Comparison of ENCODE assay signal across 24 cellular contexts in genomic region chr12:40236357-40236850, GRCh38. TPM values are rescaled to one million over a fixed set of nuclear protein-coding genes. Genes with fewer than 3 reads are reported as not detected.
"Had no signal": no experiment of that assay in that cellular context is flagged by ENCODE, and none has a peak within 500 bp of the region (broad histone marks: within the 10 kb centered on the region; RNA-seq: fewer than 3 reads in every experiment).

No MANE protein-coding gene starts in this region.

- H3K36me3 ChIP-seq: SJCRH30, WERI-Rb-1 had no signal

- H3K27me3 ChIP-seq: SJCRH30 had no signal

- H3K4me1 ChIP-seq: SJCRH30 had no signal

- H3K9me3 Mint-ChIP-seq: activated CD4-positive, alpha-beta memory T cell treated with anti-CD3 and anti-CD28 coated beads, Interleukin-2, amount 10 ng/mL, durations not matched to agents 7 days and 5 days; activated naive CD4-positive, alpha-beta T cell treated with anti-CD3 and anti-CD28 coated beads, Interleukin-2, amount 10 ng/mL, durations not matched to agents 7 days and 5 days; activated naive CD8-positive, alpha-beta T cell treated with anti-CD3 and anti-CD28 coated beads for 36 hours; activated T-helper 2 cell treated with anti-CD3 and anti-CD28 coated beads, Interferon-gamma antibody, Interleukin-2, Interleukin-4, amounts not matched to agents 10 μg/mL and 5 μg/mL and 100 μg/mL, durations not matched to agents 14 hours and 24 hours and 36 hours had no signal

- H3K9ac ChIP-seq: SK-N-SH had no signal

- H3K4me3 ChIP-seq: SJCRH30 had no signal

- H3K4me2 ChIP-seq: SK-N-SH had no signal

- H3K27ac Mint-ChIP-seq: activated CD4-positive, alpha-beta memory T cell treated with anti-CD3 and anti-CD28 coated beads, Interleukin-2, amount 10 ng/mL, durations not matched to agents 7 days and 5 days; activated CD4-positive, alpha-beta T cell treated with anti-CD3 and anti-CD28 coated beads for 36 hours; activated naive CD4-positive, alpha-beta T cell treated with anti-CD3 and anti-CD28 coated beads, Interleukin-2, amount 10 ng/mL, durations not matched to agents 7 days and 5 days; activated naive CD8-positive, alpha-beta T cell treated with anti-CD3 and anti-CD28 coated beads for 36 hours; activated T-cell treated with anti-CD3 and anti-CD28 coated beads, Interleukin-2, amount 50 U/mL, for 72 hours; activated T-helper 2 cell treated with anti-CD3 and anti-CD28 coated beads, Interferon-gamma antibody, Interleukin-2, Interleukin-4, amounts not matched to agents 10 μg/mL and 5 μg/mL and 100 μg/mL, durations not matched to agents 14 hours and 24 hours and 36 hours had no signal

- H3K4me3 Mint-ChIP-seq: activated CD4-positive, alpha-beta memory T cell treated with anti-CD3 and anti-CD28 coated beads, Interleukin-2, amount 10 ng/mL, durations not matched to agents 7 days and 5 days; activated CD4-positive, alpha-beta T cell treated with anti-CD3 and anti-CD28 coated beads for 36 hours; activated naive CD4-positive, alpha-beta T cell treated with anti-CD3 and anti-CD28 coated beads, Interleukin-2, amount 10 ng/mL, durations not matched to agents 7 days and 5 days; activated naive CD8-positive, alpha-beta T cell treated with anti-CD3 and anti-CD28 coated beads for 36 hours; activated T-cell treated with anti-CD3 and anti-CD28 coated beads, Interleukin-2, amount 50 U/mL, for 72 hours had no signal

- ATAC-seq: activated CD4-positive, alpha-beta T cell treated with anti-CD3 and anti-CD28 coated beads for 36 hours; activated T-cell treated with anti-CD3 and anti-CD28 coated beads, Interleukin-2, amount 50 U/mL, for 72 hours; Panc1 had no signal

- H3K9me3 ChIP-seq: SJCRH30, SK-N-SH had no signal

- H3K4me1 Mint-ChIP-seq: activated CD4-positive, alpha-beta memory T cell treated with anti-CD3 and anti-CD28 coated beads, Interleukin-2, amount 10 ng/mL, durations not matched to agents 7 days and 5 days; activated CD4-positive, alpha-beta T cell treated with anti-CD3 and anti-CD28 coated beads for 36 hours; activated naive CD4-positive, alpha-beta T cell treated with anti-CD3 and anti-CD28 coated beads, Interleukin-2, amount 10 ng/mL, durations not matched to agents 7 days and 5 days; activated naive CD8-positive, alpha-beta T cell treated with anti-CD3 and anti-CD28 coated beads for 36 hours had no signal

- H3K27ac ChIP-seq: RWPE1, SJCRH30, WERI-Rb-1 had no signal

- H3K27me3 Mint-ChIP-seq: activated CD4-positive, alpha-beta memory T cell treated with anti-CD3 and anti-CD28 coated beads, Interleukin-2, amount 10 ng/mL, durations not matched to agents 7 days and 5 days; activated CD4-positive, alpha-beta T cell treated with anti-CD3 and anti-CD28 coated beads for 36 hours; activated naive CD4-positive, alpha-beta T cell treated with anti-CD3 and anti-CD28 coated beads, Interleukin-2, amount 10 ng/mL, durations not matched to agents 7 days and 5 days had no signal

- DNase-seq: activated CD4-positive, alpha-beta memory T cell treated with anti-CD3 and anti-CD28 coated beads, Interleukin-2, amount 10 ng/mL, durations not matched to agents 7 days and 5 days; activated CD4-positive, alpha-beta T cell treated with anti-CD3 and anti-CD28 coated beads for 36 hours; activated CD4-positive, alpha-beta T cell treated with anti-CD3 and anti-CD28 coated beads, Interleukin-2, amount 50 U/mL, for 1 hour; activated gamma-delta T cell treated with Interleukin-2 at 50 U/mL for 16 hours; activated naive CD4-positive, alpha-beta T cell treated with anti-CD3 and anti-CD28 coated beads, Interleukin-2, amount 10 ng/mL, durations not matched to agents 7 days and 5 days; activated naive CD8-positive, alpha-beta T cell treated with anti-CD3 and anti-CD28 coated beads for 36 hours; activated T-cell treated with anti-CD3 and anti-CD28 coated beads, Interleukin-2, amount 50 U/mL, for 72 hours; central memory CD4-positive, alpha-beta T cell; Kasumi-1; NCI-H1048; NCI-H146; NCI-H1930; NCI-H2171; NCI-H226; NCI-H526; NCI-H774; Right ventricle myocardium superior; SJCRH30; SK-N-SH; T-helper 1 cell; WERI-Rb-1 had no signal

- H3K36me3 Mint-ChIP-seq: activated naive CD4-positive, alpha-beta T cell treated with anti-CD3 and anti-CD28 coated beads, Interleukin-2, amount 10 ng/mL, durations not matched to agents 7 days and 5 days; activated naive CD8-positive, alpha-beta T cell treated with anti-CD3 and anti-CD28 coated beads for 36 hours had no signal

RNA-seq across cellular contexts. Expression of gene LRRK2, which starts 11.6 kb away (rescaled TPM):
- total RNA-seq: activated CD4-positive, alpha-beta T cell treated with anti-CD3 and anti-CD28 coated beads for 36 hours; activated T-cell treated with anti-CD3 and anti-CD28 coated beads, Interleukin-2, amount 50 U/mL, for 72 hours; activated T-helper 2 cell treated with anti-CD3 and anti-CD28 coated beads, Interferon-gamma antibody, Interleukin-2, Interleukin-4, amounts not matched to agents 10 μg/mL and 5 μg/mL and 100 μg/mL, durations not matched to agents 14 hours and 24 hours and 36 hours had no signal
